In the genomic region with DNA sequence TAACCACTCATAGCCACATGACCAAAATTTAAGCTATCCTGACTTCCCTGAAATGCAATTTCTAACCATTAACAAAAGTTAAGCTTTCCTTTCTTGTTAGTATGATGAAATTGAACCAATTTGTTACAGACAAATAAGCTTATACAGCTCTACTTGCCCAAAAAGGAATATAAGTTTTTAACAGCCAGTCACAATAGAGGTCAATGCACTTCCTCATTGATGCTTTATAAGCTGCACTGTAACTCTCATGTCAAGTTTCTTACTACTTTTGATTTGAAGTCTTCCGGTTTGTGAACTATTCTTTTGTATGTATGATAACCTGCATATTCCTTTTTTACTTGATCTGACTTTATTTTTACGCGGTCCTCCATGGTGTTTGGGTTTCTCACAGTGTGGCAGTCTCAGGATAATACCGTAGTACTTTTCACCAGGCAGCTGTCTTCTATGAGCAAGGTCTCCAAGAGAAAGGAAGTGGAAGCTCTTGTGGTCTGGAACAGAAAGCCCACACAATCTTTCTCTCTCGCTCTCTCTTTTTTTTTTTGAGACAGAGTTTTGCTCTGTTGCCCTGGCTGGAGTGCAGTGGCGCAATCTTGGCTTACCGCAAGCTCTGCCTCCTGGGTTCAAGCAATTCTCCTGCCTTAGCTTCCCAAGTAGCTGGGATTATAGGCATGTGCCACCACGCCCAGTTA, we compare ENCODE assay signal across 9 cellular contexts.
DNase-seq lines count a peak whose midpoint lies in the region; ATAC-seq, FAIRE-seq and TF ChIP-seq lines count a peak whose summit lies in the region.
"Had no signal": no experiment of that assay in that cellular context is flagged by ENCODE, and none has a peak within 500 bp of the region (broad histone marks: within the 10 kb centered on the region; RNA-seq: fewer than 3 reads in every experiment).

No MANE protein-coding gene starts in this region.

- H2AFZ ChIP-seq in OCI-LY1 (ENCODE audit: low read length): 0 out of 2 replicates have a peak overlapping the region, but pooled peaks have one; percentile 22

- TF ChIP-seq CTCF in OCI-LY1 (IDR thresholded peaks at IDR 0.05; ENCODE audit: low read length): no peak

- H3K4me1 ChIP-seq in OCI-LY1 (ENCODE audit: insufficient read depth, low read length, severe bottlenecking): peaks cover 45% of the 10 kb centered on the region
- peaks cover 18% of the 10 kb centered on the region for H3K4me1 ChIP-seq in effector memory CD4-positive, alpha-beta T cell (ENCODE audit: control insufficient read depth, insufficient read depth, low read length, poor library complexity, severe bottlenecking)

- H3K4me2 ChIP-seq in OCI-LY1 (ENCODE audit: low read length): peak overlapping the region; percentile 64

- DNase-seq in effector memory CD4-positive, alpha-beta T cell: peak; percentile 11 to 18 (median 14)
- DNase-seq in iPS-NIHi7 (ENCODE audit: extremely low spot score) (no peak), NCI-H510A treated with DMSO at 0.1 percent for 48 hours (lab: John Stamatoyannopoulos, UW) (no peak), GM12892 (ENCODE audit: insufficient read length) (no peak), cerebellum (ENCODE audit: low spot score) (no peak)

- H3K36me3 ChIP-seq in OCI-LY1 (ENCODE audit: insufficient read depth, low read length): no peaks in the 10 kb centered on the region
- no peaks in the 10 kb centered on the region for H3K36me3 ChIP-seq in effector memory CD4-positive, alpha-beta T cell (ENCODE audit: control insufficient read depth, insufficient read depth, low read length)

- no peak for FAIRE-seq in GM12892 (lab: Jason Lieb, UNC)
- FAIRE-seq: endothelial cell of umbilical vein had no signal

- H3K79me2 ChIP-seq in OCI-LY1 (ENCODE audit: insufficient read depth, low read length): no peaks in the 10 kb centered on the region

- H3K9ac ChIP-seq in OCI-LY1 (ENCODE audit: low read length): peak overlapping the region; percentile 91; the same call in 1 of the 2 replicates

- peak overlapping the region; percentile 95 for H3K27ac ChIP-seq in OCI-LY1 (ENCODE audit: low read depth, low read length, poor library complexity, severe bottlenecking)
- peak overlapping the region; percentile 66 for H3K27ac ChIP-seq in effector memory CD4-positive, alpha-beta T cell (ENCODE audit: insufficient read depth, low read length, poor library complexity, severe bottlenecking)

- H4K20me1 ChIP-seq in OCI-LY1 (ENCODE audit: insufficient read depth, low read length): no peaks in the 10 kb centered on the region

- no peaks in the 10 kb centered on the region for H3F3A ChIP-seq in OCI-LY1 (ENCODE audit: insufficient read depth, low read length)

- peak overlapping the region; percentile 24 for H3K4me3 ChIP-seq in OCI-LY1 (ENCODE audit: low read depth, low read length, poor library complexity, severe bottlenecking)
- H3K4me3 ChIP-seq in effector memory CD4-positive, alpha-beta T cell (ENCODE audit: insufficient read depth, low read depth, low read length, poor library complexity, severe bottlenecking): peak overlapping the region; percentile 18

- peak; percentile 83 for ATAC-seq in GM18870 (IDR thresholded peaks at IDR 0.05; ENCODE audit: unreplicated experiment)
- ATAC-seq in HG02852 (IDR thresholded peaks at IDR 0.05; ENCODE audit: unreplicated experiment): peak; percentile 88

- TF ChIP-seq POLR2A in GM12892 (IDR thresholded peaks at IDR 0.05; ENCODE audit: low read depth, low read length): no peak

- no peaks in the 10 kb centered on the region for H3K27me3 ChIP-seq in OCI-LY1 (ENCODE audit: insufficient read depth, low read length)
- no peaks in the 10 kb centered on the region for H3K27me3 ChIP-seq in effector memory CD4-positive, alpha-beta T cell (replicated peaks; ENCODE audit: control insufficient read depth, insufficient read depth, low read length, poor library complexity, severe bottlenecking)

- no peaks in the 10 kb centered on the region for H3K9me3 ChIP-seq in OCI-LY1 (ENCODE audit: low read length)
- peaks cover 4% of the 10 kb centered on the region for H3K9me3 ChIP-seq in effector memory CD4-positive, alpha-beta T cell (ENCODE audit: control insufficient read depth, low read length)

- H3K9me2 ChIP-seq in OCI-LY1 (ENCODE audit: low read depth, low read length): no peaks in the 10 kb centered on the region

Comparison
In these comparisons a context has a peak if more than half of its experiments do, and no peak if none do; other contexts are left out.
1. DNase-seq: peak in effector memory CD4-positive, alpha-beta T cell (3 of 3); none in iPS-NIHi7 (single experiment), NCI-H510A treated with DMSO at 0.1 percent for 48 hours (single experiment), GM12892 (single experiment) and cerebellum (single experiment).